Comparison of ENCODE assay signal across 10 cellular contexts in the genomic region with DNA sequence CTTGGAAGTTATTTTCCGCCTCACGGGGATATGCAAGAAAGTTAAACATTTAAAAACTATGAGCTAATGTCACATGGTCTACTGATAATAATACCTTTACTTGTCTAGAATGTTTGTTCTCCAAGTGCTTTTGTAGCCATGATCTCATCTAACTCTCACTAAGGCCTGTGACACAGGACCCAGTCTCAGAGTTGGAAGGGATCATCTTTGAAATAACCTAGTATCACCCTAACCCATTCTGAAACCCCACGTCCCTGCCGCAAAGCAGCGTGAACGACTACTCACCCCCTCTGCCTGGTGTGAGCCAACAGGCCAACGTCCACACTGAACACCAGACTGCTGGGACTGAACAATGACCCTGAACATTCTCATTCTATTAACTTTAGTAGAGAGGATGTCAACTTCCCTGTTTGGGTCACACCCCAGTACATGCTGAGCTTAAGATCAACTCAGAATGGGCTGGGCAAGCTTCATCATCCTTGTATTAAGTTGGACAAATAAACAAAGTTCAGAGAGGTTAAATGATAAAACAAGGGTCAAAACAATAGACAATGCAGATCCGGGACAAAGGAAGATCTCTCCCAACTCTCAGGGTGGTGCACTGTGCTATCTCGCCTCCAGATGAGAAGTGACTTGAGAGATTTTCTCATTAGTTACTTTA. TPM values are rescaled to one million over a fixed set of nuclear protein-coding genes. Genes with fewer than 3 reads are reported as not detected.
DNase-seq lines count a peak whose midpoint lies in the region; ATAC-seq and TF ChIP-seq lines count a peak whose summit lies in the region.
"Had no signal": no experiment of that assay in that cellular context is flagged by ENCODE, and none has a peak within 500 bp of the region (broad histone marks: within the 10 kb centered on the region; RNA-seq: fewer than 3 reads in every experiment).

No MANE protein-coding gene starts in this region.

- H3K27me3 ChIP-seq in vagina, result no peaks in the 10 kb centered on the region

- H3K4me3 ChIP-seq in mesodermal cell (ENCODE audit: extremely low read depth, insufficient read depth, low read length, poor library complexity, severe bottlenecking), result no peak overlapping the region
- no peak overlapping the region for H3K4me3 ChIP-seq in vagina

- H3K36me3 ChIP-seq in mesodermal cell (ENCODE audit: control insufficient read depth, insufficient read depth, low read length) (peaks cover 26% of the 10 kb centered on the region), vagina (peaks cover 0 to 5% of the 10 kb centered on the region in 2 donors)

- peak; percentile 23 for ATAC-seq in Right ventricle myocardium inferior

- intact Hi-C loops in Right ventricle myocardium inferior (cut with DNase I), result loop anchor here (5.0 kb wide), 3 partner anchors 36 to 59 kb away; no protein-coding TSS in a partner anchor
- intact Hi-C loops in cardiac septum (cut with DNase I), result loop anchor here (2.0 to 5.0 kb wide), 2 partner anchors 71 to 76 kb away; no protein-coding TSS in a partner anchor
- intact Hi-C loops in vagina (cut with DNase I), result loop anchor here (10.0 kb wide), 1 partner anchor 79 kb away; no protein-coding TSS in a partner anchor

- no peak for DNase-seq in Right ventricle myocardium inferior (ENCODE audit: missing footprints)
- no peak for DNase-seq in cardiac septum (ENCODE audit: low spot score)
- DNase-seq in dermis blood vessel endothelial cell, result peak; percentile 52
- DNase-seq in vagina (ENCODE audit: extremely low spot score in 2 of 2), result no peak
- DNase-seq in NCI-H2171 treated with DMSO at 0.1 percent for 48 hours (lab: John Stamatoyannopoulos, UW), result no peak
- no peak for DNase-seq in stimulated activated CD4-positive, alpha-beta T cell treated with anti-CD3 and anti-CD28 coated beads, Interleukin-4, amount 100 ng/mL, for 24 hours
- no peak for DNase-seq in effector CD8-positive, alpha-beta T cell (lab: John Stamatoyannopoulos, UW)
- DNase-seq: effector CD4-positive, alpha-beta T cell had no signal

- TF ChIP-seq POLR2A in vagina (IDR thresholded peaks at IDR 0.05), result no peak

- H3K9me3 ChIP-seq in mesodermal cell (ENCODE audit: control insufficient read depth, low read length) (no peaks in the 10 kb centered on the region), vagina (no peaks in the 10 kb centered on the region)

- 90 to 94% methylated on average over 6 to 7 of the region's 9 CpGs for WGBS in mesodermal cell (ENCODE audit: insufficient coverage in 2 of 2), 2 experiments

- H3K27ac ChIP-seq in mesodermal cell (ENCODE audit: low read depth, low read length, severe bottlenecking), result peak overlapping the region; percentile 98
- H3K27ac ChIP-seq in vagina, result peak overlapping the region; percentile 90

- no peak for TF ChIP-seq CTCF in vagina (IDR thresholded peaks at IDR 0.05)

- H3K4me1 ChIP-seq in mesodermal cell (ENCODE audit: control insufficient read depth, insufficient read depth, low read length, poor library complexity, severe bottlenecking), result peaks cover 53% of the 10 kb centered on the region
- peaks cover 39% of the 10 kb centered on the region for H3K4me1 ChIP-seq in vagina

RNA-seq across cellular contexts. Expression of a gene that starts 54.8 kb away (rescaled TPM):
- total RNA-seq in Right ventricle myocardium inferior (76.7 TPM), cardiac septum (80.3 TPM), dermis blood vessel endothelial cell (141 and 300 TPM in 2 replicates), vagina (39.5 TPM)
- 122 TPM for polyA plus RNA-seq in mesodermal cell (2013, experiment 1 of 2)
- 83.0 TPM for polyA plus RNA-seq in mesodermal cell (2013, experiment 2 of 2)
- total RNA-seq: T-helper 2 cell treated with Interferon-gamma antibody and Interleukin-4, amounts not matched to agents 100 ng/mL and 5 ng/mL, for 36 hours had no signal
